15 cellular contexts compared by ENCODE assay signal in genomic region chrX:24154490-24155034, GRCh38. TPM values are rescaled to one million over a fixed set of nuclear protein-coding genes. Genes with fewer than 3 reads are reported as not detected.
A peak's percentile ranks its signal among the peaks of the same experiment; 100 is the strongest.
DNase-seq lines count a peak whose midpoint lies in the region; ATAC-seq, FAIRE-seq and TF ChIP-seq lines count a peak whose summit lies in the region.
"Had no signal": no experiment of that assay in that cellular context is flagged by ENCODE, and none has a peak within 500 bp of the region (broad histone marks: within the 10 kb centered on the region; RNA-seq: fewer than 3 reads in every experiment).

No MANE protein-coding gene starts in this region.

- H3K27ac Mint-ChIP-seq in mesothelial cell of epicardium = peak overlapping the region; percentile 99
- H3K27ac Mint-ChIP-seq: activated CD4-positive, alpha-beta memory T cell treated with anti-CD3 and anti-CD28 coated beads, Interleukin-2, amount 10 ng/mL, durations not matched to agents 7 days and 5 days had no signal

- H3K4me3 ChIP-seq in A549 = peak overlapping the region; percentile 9; the same call in 1 of the 3 replicates
- H3K4me3 ChIP-seq in adipocyte (ENCODE audit: low read length) = peak overlapping the region; percentile 4
- H3K4me3 ChIP-seq in H7 (ENCODE audit: insufficient read depth, low read depth, low read length) = no peak overlapping the region
- H3K4me3 ChIP-seq: thoracic aorta had no signal

- CTCF ChIA-PET in A549 (lab: Yijun Ruan, JAX) = no interaction called here

- peaks cover 64% of the 10 kb centered on the region for H3K4me1 Mint-ChIP-seq in mesothelial cell of epicardium

- H3K27ac ChIP-seq in A549 = peak overlapping the region; percentile 70 to 100; a peak in 5 of 6 replicates
- H3K27ac ChIP-seq: thoracic aorta had no signal

- peaks cover 61% of the 10 kb centered on the region for H3K4me1 ChIP-seq in A549
- peaks cover 54% of the 10 kb centered on the region for H3K4me1 ChIP-seq in adipocyte (ENCODE audit: control insufficient read depth, insufficient read depth, low read length)

- DNase-seq in A549 (ENCODE audit: low read depth in 1 of 2, low spot score in 1 of 2) (no peak), EH (ENCODE audit: low read depth) (peak; percentile 39), adipocyte (ENCODE audit: low read depth) (peak; percentile 81), mesothelial cell of epicardium (ENCODE audit: low spot score in 2 of 2, unreplicated experiment in 2 of 2) (no peak), H7 (no peak), NCI-H2107 (lab: John Stamatoyannopoulos, UW) (no peak), NCI-H774 (lab: John Stamatoyannopoulos, UW) (no peak)
- DNase-seq: activated CD4-positive, alpha-beta memory T cell treated with anti-CD3 and anti-CD28 coated beads, Interleukin-2, amount 10 ng/mL, durations not matched to agents 7 days and 5 days; activated gamma-delta T cell treated with Interleukin-2 at 50 U/mL for 16 hours; AML-193; left ventricle myocardium superior; NCI-H1694 treated with DMSO at 0.1 percent for 48 hours; NCI-H510A had no signal

- no peak for TF ChIP-seq POLR2A in A549 (IDR thresholded peaks at IDR 0.05; ENCODE audit: low read length)

- peaks cover 44% of the 10 kb centered on the region for H3K36me3 ChIP-seq in adipocyte (ENCODE audit: control insufficient read depth, insufficient read depth, low read length, severe bottlenecking)
- no peaks in the 10 kb centered on the region for H3K36me3 ChIP-seq in H7 (replicated peaks; ENCODE audit: control insufficient read depth, insufficient read depth, low read length)
- H3K36me3 ChIP-seq: thoracic aorta had no signal

- peaks cover 2% of the 10 kb centered on the region for H3K36me3 Mint-ChIP-seq in mesothelial cell of epicardium

- TF ChIP-seq CTCF in A549 (IDR thresholded peaks at IDR 0.05) (no peak), mesothelial cell of epicardium (IDR thresholded peaks at IDR 0.05; ENCODE audit: unreplicated experiment) (no peak)

- POLR2A ChIA-PET in A549 (lab: Yijun Ruan, JAX) = no interaction called here

- no peaks in the 10 kb centered on the region for H3K9me3 Mint-ChIP-seq in mesothelial cell of epicardium
- H3K9me3 Mint-ChIP-seq: activated CD4-positive, alpha-beta memory T cell treated with anti-CD3 and anti-CD28 coated beads, Interleukin-2, amount 10 ng/mL, durations not matched to agents 7 days and 5 days had no signal

- no peak for TF ChIP-seq RAD21 in A549 (conservative IDR thresholded peaks at IDR 0.05 in 1 of 2, IDR thresholded peaks at IDR 0.05 in 1 of 2)

- peak overlapping the region; percentile 10 for H3K9ac ChIP-seq in adipocyte (ENCODE audit: low read length)

- no peaks in the 10 kb centered on the region for H3K27me3 Mint-ChIP-seq in mesothelial cell of epicardium (ENCODE audit: low read depth)
- H3K27me3 Mint-ChIP-seq: activated CD4-positive, alpha-beta memory T cell treated with anti-CD3 and anti-CD28 coated beads, Interleukin-2, amount 10 ng/mL, durations not matched to agents 7 days and 5 days had no signal

- ATAC-seq in A549 = no peak
- no peak for ATAC-seq in GM18861 (IDR thresholded peaks at IDR 0.05; ENCODE audit: unreplicated experiment)
- ATAC-seq: left ventricle myocardium superior had no signal

- FAIRE-seq in A549 (lab: Jason Lieb, UNC) = no peak

- peak overlapping the region; percentile 55 for H3K4me3 Mint-ChIP-seq in mesothelial cell of epicardium
- H3K4me3 Mint-ChIP-seq: activated CD4-positive, alpha-beta memory T cell treated with anti-CD3 and anti-CD28 coated beads, Interleukin-2, amount 10 ng/mL, durations not matched to agents 7 days and 5 days had no signal

- H3K9me3 ChIP-seq in A549 (no peaks in the 10 kb centered on the region), adipocyte (ENCODE audit: control insufficient read depth, low read length) (no peaks in the 10 kb centered on the region)
- H3K9me3 ChIP-seq: thoracic aorta had no signal

- WGBS in A549 (ENCODE audit: missing lambda C conversion rate) = 40% methylated on average over 8 of the region's 8 CpGs

- no peaks in the 10 kb centered on the region for H3K27me3 ChIP-seq in adipocyte (replicated peaks; ENCODE audit: control insufficient read depth, insufficient read depth, low read length)
- no peaks in the 10 kb centered on the region for H3K27me3 ChIP-seq in H7 (ENCODE audit: control insufficient read depth, insufficient read depth, low read length)

- peak overlapping the region; percentile 97 for H3K4me2 ChIP-seq in A549

- no peak for TF ChIP-seq EP300 in A549 (IDR thresholded peaks at IDR 0.05)

TF ChIP-seq in A549, 52 proteins besides CTCF, POLR2A, EP300 and RAD21:
- TF ChIP-seq CHD4 (IDR thresholded peaks at IDR 0.05; ENCODE audit: borderline replicate concordance) (no peak), FOSB (CRISPR knock-in tag; IDR thresholded peaks at IDR 0.05) (no peak), HOXB13 (CRISPR knock-in tag; IDR thresholded peaks at IDR 0.05; ENCODE audit: low read depth) (no peak), PHF8 (IDR thresholded peaks at IDR 0.05; ENCODE audit: borderline replicate concordance, low read depth) (no peak), RCOR1 (IDR thresholded peaks at IDR 0.05; ENCODE audit: low read depth, low read length) (no peak), HOXA7 (CRISPR knock-in tag; IDR thresholded peaks at IDR 0.05) (no peak), ZFP36 (IDR thresholded peaks at IDR 0.05; ENCODE audit: borderline replicate concordance, partially characterized antibody) (no peak), BHLHE40 (IDR thresholded peaks at IDR 0.05; ENCODE audit: low read depth, low read length) (no peak), MYC (IDR thresholded peaks at IDR 0.05; ENCODE audit: borderline replicate concordance, low read length) (no peak), HDAC2 (IDR thresholded peaks at IDR 0.05) (no peak), MAFK (IDR thresholded peaks at IDR 0.05; ENCODE audit: partially characterized antibody) (no peak), RFX5 (IDR thresholded peaks at IDR 0.05) (no peak), TP53 (CRISPR knock-in tag; IDR thresholded peaks at IDR 0.05) (no peak), CBX8 (IDR thresholded peaks at IDR 0.05) (no peak), CHD2 (IDR thresholded peaks at IDR 0.05; ENCODE audit: low read length, partially characterized antibody) (no peak), CBX2 (IDR thresholded peaks at IDR 0.05; ENCODE audit: borderline replicate concordance, low read depth) (no peak), KDM5A (IDR thresholded peaks at IDR 0.05) (no peak), MAX (IDR thresholded peaks at IDR 0.05) (no peak)
TF ChIP-seq in A549: peak in this region for 0.

RNA-seq across cellular contexts. Expression of gene ZFX, which starts 5.0 kb away (rescaled TPM):
- 29.1 and 30.1 TPM in 2 replicates for polyA plus RNA-seq in A549 (2011; rRNA removed)
- 7.8 and 7.9 TPM in 2 replicates for polyA plus RNA-seq in A549 (2012; cell fraction: cytosol; rRNA removed)
- 7.9 and 9.4 TPM in 2 replicates for polyA plus RNA-seq in A549 (2012; cell fraction: nucleus; rRNA removed)
- 18.0 to 21.3 TPM (median 18.1 TPM) in 3 replicates for polyA plus RNA-seq in A549 (2017; fragmentation: RNase III; extraction: RNeasy Plus Mini Kit Qiagen cat#74134 plus additional on column Dnase treatment)
- 59.7 and 60.2 TPM in 2 replicates for polyA minus RNA-seq in A549 (2011; rRNA and poly(A)+ RNA removed)
- 131 to 145 TPM (median 143 TPM) in 3 replicates for total RNA-seq in mesothelial cell of epicardium
- total RNA-seq in H7 (2014; rRNA removed; shearing (Covaris generic)) = 16.6 and 21.1 TPM in 2 replicates

Comparison
In these comparisons a context has a peak if more than half of its experiments do, and no peak if none do; other contexts are left out.
1. DNase-seq: peak in EH (single experiment) and adipocyte (single experiment); none in A549 (0 of 2), mesothelial cell of epicardium (0 of 2), H7 (single experiment), NCI-H2107 (single experiment) and NCI-H774 (single experiment).